1 cellular context compared by ENCODE assay signal in the genomic region with DNA sequence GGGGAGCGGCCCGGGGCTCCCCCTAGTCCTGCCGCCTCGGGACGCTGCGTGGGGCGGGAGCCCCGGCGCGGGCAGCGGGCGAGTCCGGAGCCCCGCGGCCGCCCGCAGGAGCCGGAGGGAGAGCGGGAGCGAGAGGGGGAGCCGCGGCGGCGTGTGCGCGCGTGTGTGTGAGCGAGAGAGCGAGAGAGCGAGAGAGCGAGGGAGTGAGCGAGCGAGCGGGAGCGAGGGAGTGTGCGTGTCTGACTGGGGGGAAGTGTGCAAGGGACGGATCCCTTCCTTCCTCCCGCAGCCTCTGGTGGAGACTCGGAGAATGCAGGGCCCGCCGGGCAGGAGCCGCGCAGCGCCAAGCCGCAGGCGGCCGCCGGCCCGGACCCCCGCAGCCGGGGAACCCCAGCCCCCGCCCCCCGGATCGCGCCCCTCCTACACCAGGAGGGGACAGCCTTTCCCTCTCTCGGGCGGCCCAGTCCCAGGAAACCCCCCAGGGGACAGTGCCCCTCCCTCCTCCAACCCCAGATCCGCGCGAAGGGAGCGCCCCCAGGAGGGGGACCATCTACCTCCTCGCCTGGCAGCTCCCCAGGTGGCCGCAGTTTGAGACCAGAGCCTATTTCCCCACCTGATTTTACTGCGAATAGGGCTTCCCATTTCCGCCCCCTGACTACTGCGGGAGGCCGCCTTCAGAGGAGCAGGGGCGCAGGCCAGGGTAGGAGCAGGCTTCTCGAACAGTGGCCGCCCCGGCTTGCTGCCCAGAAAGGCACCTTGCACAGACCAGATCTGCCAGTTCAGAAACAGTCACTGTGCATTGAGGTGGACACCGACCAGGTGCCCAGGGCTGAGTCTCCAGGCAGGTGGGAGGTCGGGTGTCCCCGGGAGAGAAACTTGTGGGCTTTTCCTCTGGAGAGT.
TF ChIP-seq lines count a peak whose summit lies in the region.

A gene with protein sequence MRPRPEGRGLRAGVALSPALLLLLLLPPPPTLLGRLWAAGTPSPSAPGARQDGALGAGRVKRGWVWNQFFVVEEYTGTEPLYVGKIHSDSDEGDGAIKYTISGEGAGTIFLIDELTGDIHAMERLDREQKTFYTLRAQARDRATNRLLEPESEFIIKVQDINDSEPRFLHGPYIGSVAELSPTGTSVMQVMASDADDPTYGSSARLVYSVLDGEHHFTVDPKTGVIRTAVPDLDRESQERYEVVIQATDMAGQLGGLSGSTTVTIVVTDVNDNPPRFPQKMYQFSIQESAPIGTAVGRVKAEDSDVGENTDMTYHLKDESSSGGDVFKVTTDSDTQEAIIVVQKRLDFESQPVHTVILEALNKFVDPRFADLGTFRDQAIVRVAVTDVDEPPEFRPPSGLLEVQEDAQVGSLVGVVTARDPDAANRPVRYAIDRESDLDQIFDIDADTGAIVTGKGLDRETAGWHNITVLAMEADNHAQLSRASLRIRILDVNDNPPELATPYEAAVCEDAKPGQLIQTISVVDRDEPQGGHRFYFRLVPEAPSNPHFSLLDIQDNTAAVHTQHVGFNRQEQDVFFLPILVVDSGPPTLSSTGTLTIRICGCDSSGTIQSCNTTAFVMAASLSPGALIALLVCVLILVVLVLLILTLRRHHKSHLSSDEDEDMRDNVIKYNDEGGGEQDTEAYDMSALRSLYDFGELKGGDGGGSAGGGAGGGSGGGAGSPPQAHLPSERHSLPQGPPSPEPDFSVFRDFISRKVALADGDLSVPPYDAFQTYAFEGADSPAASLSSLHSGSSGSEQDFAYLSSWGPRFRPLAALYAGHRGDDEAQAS (minus strand): TSS at position 241 of the 900 bp plus-strand sequence. CDS start 57,204 bp downstream, outside the sequence.

TF ChIP-seq in HepG2, 621 proteins besides CTCF, POLR2A, EP300 and RAD21 (continued from another document and continues in another):
- TF ChIP-seq, protein P1, sequence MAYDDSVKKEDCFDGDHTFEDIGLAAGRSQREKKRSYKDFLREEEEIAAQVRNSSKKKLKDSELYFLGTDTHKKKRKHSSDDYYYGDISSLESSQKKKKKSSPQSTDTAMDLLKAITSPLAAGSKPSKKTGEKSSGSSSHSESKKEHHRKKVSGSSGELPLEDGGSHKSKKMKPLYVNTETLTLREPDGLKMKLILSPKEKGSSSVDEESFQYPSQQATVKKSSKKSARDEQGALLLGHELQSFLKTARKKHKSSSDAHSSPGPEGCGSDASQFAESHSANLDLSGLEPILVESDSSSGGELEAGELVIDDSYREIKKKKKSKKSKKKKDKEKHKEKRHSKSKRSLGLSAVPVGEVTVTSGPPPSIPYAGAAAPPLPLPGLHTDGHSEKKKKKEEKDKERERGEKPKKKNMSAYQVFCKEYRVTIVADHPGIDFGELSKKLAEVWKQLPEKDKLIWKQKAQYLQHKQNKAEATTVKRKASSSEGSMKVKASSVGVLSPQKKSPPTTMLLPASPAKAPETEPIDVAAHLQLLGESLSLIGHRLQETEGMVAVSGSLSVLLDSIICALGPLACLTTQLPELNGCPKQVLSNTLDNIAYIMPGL (CRISPR knock-in tag; IDR thresholded peaks at IDR 0.05; ENCODE audit: borderline replicate concordance in 1 of 2, low read depth in 1 of 2): peak; percentile 7 to 51; a peak in 1 of 4 replicates
- TF ChIP-seq LCORL (IDR thresholded peaks at IDR 0.05) (no peak), LCORL (CRISPR knock-in tag; IDR thresholded peaks at IDR 0.05) (0 out of 2 replicates have a peak, but pooled peaks have one; percentile 23), ZNF781 (CRISPR knock-in tag; IDR thresholded peaks at IDR 0.05; ENCODE audit: borderline replicate concordance, not compliant biosample characterization) (no peak), GATAD1 (CRISPR knock-in tag; IDR thresholded peaks at IDR 0.05) (no peak), ZNF10 (CRISPR knock-in tag; IDR thresholded peaks at IDR 0.05; ENCODE audit: borderline replicate concordance, low read depth) (no peak), ZFP37 (CRISPR knock-in tag; IDR thresholded peaks at IDR 0.05; ENCODE audit: borderline replicate concordance) (no peak), RNF2 (conservative IDR thresholded peaks at IDR 0.05; ENCODE audit: low read depth) (peak; percentile 77; the same call in 1 of the 2 replicates), HNRNPL (IDR thresholded peaks at IDR 0.05; ENCODE audit: low read depth, low read length) (0 out of 2 replicates have a peak, but pooled peaks have one; percentile 17), FLYWCH1 (CRISPR knock-in tag; IDR thresholded peaks at IDR 0.05) (no peak), ZNF746 (CRISPR knock-in tag; IDR thresholded peaks at IDR 0.05) (no peak), STAG1 (CRISPR knock-in tag; IDR thresholded peaks at IDR 0.05) (peak; percentile 9; the same call in 1 of the 2 replicates), GABPA (IDR thresholded peaks at IDR 0.05; ENCODE audit: low read depth, low read length) (0 out of 2 replicates have a peak, but pooled peaks have one; percentile 15), GABPA (CRISPR knock-in tag; IDR thresholded peaks at IDR 0.05; ENCODE audit: low read depth) (no peak), ZNF550 (CRISPR knock-in tag; IDR thresholded peaks at IDR 0.05; ENCODE audit: borderline replicate concordance) (no peak), ZNF207 (IDR thresholded peaks at IDR 0.05; ENCODE audit: borderline replicate concordance) (no peak), THAP11 (CRISPR knock-in tag; IDR thresholded peaks at IDR 0.05) (no peak), ZNF12 (CRISPR knock-in tag; IDR thresholded peaks at IDR 0.05) (0 out of 2 replicates have a peak, but pooled peaks have one; percentile 23), ZFP41 (CRISPR knock-in tag; IDR thresholded peaks at IDR 0.05; ENCODE audit: borderline replicate concordance) (no peak), HNRNPLL (IDR thresholded peaks at IDR 0.05; ENCODE audit: low read depth, low read length, poor library complexity, severe bottlenecking) (peak; percentile 25), GABPB1 (CRISPR knock-in tag; IDR thresholded peaks at IDR 0.05) (peak; percentile 36; the same call in 1 of the 2 replicates), KLF11 (CRISPR knock-in tag; IDR thresholded peaks at IDR 0.05) (no peak), TBL1XR1 (IDR thresholded peaks at IDR 0.05; ENCODE audit: borderline replicate concordance, low read length, partially characterized antibody) (no peak), JUNB (CRISPR knock-in tag; IDR thresholded peaks at IDR 0.05; ENCODE audit: borderline replicate concordance) (no peak)
- TF ChIP-seq, protein P2, sequence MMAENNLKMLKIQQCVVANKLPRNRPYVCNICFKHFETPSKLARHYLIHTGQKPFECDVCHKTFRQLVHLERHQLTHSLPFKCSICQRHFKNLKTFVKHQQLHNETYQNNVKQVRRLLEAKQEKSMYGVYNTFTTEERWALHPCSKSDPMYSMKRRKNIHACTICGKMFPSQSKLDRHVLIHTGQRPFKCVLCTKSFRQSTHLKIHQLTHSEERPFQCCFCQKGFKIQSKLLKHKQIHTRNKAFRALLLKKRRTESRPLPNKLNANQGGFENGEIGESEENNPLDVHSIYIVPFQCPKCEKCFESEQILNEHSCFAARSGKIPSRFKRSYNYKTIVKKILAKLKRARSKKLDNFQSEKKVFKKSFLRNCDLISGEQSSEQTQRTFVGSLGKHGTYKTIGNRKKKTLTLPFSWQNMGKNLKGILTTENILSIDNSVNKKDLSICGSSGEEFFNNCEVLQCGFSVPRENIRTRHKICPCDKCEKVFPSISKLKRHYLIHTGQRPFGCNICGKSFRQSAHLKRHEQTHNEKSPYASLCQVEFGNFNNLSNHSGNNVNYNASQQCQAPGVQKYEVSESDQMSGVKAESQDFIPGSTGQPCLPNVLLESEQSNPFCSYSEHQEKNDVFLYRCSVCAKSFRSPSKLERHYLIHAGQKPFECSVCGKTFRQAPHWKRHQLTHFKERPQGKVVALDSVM (CRISPR knock-in tag; IDR thresholded peaks at IDR 0.05): no peak
- TF ChIP-seq, protein P3, sequence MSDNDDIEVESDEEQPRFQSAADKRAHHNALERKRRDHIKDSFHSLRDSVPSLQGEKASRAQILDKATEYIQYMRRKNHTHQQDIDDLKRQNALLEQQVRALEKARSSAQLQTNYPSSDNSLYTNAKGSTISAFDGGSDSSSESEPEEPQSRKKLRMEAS (IDR thresholded peaks at IDR 0.05): peak; percentile 32; the same call in 1 of the 2 replicates
- TF ChIP-seq, protein P4, sequence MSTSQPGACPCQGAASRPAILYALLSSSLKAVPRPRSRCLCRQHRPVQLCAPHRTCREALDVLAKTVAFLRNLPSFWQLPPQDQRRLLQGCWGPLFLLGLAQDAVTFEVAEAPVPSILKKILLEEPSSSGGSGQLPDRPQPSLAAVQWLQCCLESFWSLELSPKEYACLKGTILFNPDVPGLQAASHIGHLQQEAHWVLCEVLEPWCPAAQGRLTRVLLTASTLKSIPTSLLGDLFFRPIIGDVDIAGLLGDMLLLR (CRISPR knock-in tag; IDR thresholded peaks at IDR 0.05): 0 out of 2 replicates have a peak, but pooled peaks have one; percentile 23
- TF ChIP-seq, protein P5, sequence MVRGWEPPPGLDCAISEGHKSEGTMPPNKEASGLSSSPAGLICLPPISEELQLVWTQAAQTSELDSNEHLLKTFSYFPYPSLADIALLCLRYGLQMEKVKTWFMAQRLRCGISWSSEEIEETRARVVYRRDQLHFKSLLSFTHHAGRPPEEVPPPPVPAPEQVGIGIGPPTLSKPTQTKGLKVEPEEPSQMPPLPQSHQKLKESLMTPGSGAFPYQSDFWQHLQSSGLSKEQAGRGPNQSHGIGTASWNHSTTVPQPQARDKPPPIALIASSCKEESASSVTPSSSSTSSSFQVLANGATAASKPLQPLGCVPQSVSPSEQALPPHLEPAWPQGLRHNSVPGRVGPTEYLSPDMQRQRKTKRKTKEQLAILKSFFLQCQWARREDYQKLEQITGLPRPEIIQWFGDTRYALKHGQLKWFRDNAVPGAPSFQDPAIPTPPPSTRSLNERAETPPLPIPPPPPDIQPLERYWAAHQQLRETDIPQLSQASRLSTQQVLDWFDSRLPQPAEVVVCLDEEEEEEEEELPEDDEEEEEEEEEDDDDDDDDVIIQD (CRISPR knock-in tag; IDR thresholded peaks at IDR 0.05; ENCODE audit: low read depth): no peak
- TF ChIP-seq, protein P6, sequence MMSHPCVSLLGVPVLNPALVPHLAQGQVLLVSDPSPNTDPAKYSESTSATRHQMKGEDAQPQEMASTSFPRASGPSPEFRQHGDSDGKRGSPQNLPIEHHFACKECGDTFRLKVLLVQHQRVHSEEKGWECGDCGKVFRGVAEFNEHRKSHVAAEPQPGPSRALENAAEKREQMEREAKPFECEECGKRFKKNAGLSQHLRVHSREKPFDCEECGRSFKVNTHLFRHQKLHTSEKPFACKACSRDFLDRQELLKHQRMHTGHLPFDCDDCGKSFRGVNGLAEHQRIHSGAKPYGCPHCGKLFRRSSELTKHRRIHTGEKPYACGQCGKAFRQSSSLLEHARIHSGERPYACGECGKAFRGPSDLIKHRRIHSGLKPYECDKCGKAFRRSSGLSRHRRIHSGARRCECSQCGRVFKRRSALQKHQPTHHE (CRISPR knock-in tag; IDR thresholded peaks at IDR 0.05; ENCODE audit: borderline replicate concordance): no peak
- TF ChIP-seq, protein P7, sequence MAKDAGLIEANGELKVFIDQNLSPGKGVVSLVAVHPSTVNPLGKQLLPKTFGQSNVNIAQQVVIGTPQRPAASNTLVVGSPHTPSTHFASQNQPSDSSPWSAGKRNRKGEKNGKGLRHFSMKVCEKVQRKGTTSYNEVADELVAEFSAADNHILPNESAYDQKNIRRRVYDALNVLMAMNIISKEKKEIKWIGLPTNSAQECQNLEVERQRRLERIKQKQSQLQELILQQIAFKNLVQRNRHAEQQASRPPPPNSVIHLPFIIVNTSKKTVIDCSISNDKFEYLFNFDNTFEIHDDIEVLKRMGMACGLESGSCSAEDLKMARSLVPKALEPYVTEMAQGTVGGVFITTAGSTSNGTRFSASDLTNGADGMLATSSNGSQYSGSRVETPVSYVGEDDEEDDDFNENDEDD (CRISPR knock-in tag; IDR thresholded peaks at IDR 0.05; ENCODE audit: borderline replicate concordance): peak; percentile 58; the same call in 1 of the 2 replicates
- TF ChIP-seq, protein P8, sequence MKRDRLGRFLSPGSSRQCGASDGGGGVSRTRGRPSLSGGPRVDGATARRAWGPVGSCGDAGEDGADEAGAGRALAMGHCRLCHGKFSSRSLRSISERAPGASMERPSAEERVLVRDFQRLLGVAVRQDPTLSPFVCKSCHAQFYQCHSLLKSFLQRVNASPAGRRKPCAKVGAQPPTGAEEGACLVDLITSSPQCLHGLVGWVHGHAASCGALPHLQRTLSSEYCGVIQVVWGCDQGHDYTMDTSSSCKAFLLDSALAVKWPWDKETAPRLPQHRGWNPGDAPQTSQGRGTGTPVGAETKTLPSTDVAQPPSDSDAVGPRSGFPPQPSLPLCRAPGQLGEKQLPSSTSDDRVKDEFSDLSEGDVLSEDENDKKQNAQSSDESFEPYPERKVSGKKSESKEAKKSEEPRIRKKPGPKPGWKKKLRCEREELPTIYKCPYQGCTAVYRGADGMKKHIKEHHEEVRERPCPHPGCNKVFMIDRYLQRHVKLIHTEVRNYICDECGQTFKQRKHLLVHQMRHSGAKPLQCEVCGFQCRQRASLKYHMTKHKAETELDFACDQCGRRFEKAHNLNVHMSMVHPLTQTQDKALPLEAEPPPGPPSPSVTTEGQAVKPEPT (CRISPR knock-in tag; IDR thresholded peaks at IDR 0.05; ENCODE audit: low read depth): no peak
- TF ChIP-seq, protein P9, sequence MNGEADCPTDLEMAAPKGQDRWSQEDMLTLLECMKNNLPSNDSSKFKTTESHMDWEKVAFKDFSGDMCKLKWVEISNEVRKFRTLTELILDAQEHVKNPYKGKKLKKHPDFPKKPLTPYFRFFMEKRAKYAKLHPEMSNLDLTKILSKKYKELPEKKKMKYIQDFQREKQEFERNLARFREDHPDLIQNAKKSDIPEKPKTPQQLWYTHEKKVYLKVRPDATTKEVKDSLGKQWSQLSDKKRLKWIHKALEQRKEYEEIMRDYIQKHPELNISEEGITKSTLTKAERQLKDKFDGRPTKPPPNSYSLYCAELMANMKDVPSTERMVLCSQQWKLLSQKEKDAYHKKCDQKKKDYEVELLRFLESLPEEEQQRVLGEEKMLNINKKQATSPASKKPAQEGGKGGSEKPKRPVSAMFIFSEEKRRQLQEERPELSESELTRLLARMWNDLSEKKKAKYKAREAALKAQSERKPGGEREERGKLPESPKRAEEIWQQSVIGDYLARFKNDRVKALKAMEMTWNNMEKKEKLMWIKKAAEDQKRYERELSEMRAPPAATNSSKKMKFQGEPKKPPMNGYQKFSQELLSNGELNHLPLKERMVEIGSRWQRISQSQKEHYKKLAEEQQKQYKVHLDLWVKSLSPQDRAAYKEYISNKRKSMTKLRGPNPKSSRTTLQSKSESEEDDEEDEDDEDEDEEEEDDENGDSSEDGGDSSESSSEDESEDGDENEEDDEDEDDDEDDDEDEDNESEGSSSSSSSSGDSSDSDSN (CRISPR knock-in tag; IDR thresholded peaks at IDR 0.05): peak; percentile 50; the same call in 1 of the 2 replicates
- TF ChIP-seq, protein P10, sequence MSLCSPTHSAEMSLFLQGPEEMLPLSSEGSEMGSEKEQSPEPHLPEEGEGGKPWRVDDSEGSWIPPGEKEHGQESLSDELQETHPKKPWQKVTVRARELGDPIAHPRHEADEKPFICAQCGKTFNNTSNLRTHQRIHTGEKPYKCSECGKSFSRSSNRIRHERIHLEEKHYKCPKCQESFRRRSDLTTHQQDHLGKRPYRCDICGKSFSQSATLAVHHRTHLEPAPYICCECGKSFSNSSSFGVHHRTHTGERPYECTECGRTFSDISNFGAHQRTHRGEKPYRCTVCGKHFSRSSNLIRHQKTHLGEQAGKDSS (CRISPR knock-in tag; IDR thresholded peaks at IDR 0.05; ENCODE audit: borderline replicate concordance, low read depth): no peak; the same call in 1 of the 2 replicates
